14 cellular contexts compared by ENCODE assay signal in the genomic region with DNA sequence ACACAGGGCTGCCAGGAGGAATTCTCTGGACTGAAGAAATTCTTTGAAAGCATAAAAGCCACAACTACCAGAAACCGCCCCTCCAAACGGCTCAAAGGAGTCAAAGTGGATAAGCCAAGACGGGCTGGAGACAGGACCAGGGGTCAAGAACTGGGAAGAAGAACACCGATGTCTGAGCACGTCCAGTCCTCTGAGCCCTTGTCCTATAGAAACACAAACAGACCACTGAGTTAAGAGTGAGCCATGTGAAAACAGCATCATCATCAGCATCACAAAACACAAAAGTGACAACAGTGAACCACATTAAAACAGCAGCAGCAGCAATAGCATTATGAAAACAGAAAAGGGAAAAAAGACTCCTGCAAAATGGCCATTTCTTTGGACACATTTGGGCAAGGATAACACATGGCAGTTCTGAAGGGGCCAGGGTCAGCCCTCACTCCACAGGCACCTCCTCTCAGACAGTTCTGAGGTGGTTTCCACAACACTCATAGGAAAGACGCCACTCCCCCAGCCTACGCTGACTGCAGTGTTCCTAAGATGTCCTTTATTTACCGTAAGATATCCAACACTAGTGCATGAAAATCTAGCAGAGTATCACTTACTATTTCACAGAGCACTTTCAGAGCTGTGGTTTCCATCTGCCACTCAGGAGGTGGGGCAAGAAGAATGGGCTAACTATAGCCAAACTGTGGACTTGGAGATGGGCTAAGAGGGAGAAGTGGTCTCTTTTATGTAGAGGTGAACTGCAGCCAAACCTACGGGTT. TPM values are rescaled to one million over a fixed set of nuclear protein-coding genes. Genes with fewer than 3 reads are reported as not detected.
DNase-seq lines count a peak whose midpoint lies in the region; ATAC-seq lines count a peak whose summit lies in the region.
"Had no signal": no experiment of that assay in that cellular context is flagged by ENCODE, and none has a peak within 500 bp of the region (broad histone marks: within the 10 kb centered on the region; RNA-seq: fewer than 3 reads in every experiment).

No MANE protein-coding gene starts in this region.

- DNase-seq in CD4-positive, CD25-positive, alpha-beta regulatory T cell = no peak
- peak; percentile 45 for DNase-seq in Jurkat, Clone E6-1 (ENCODE audit: low read depth, low spot score)
- DNase-seq in activated T-helper 1 cell treated with anti-CD3 and anti-CD28 coated beads, Interleukin-12 subunit alpha, Interleukin-12 subunit beta, Interleukin-2, Interleukin-4 antibody, amounts not matched to agents 30 ng/mL and 10 ng/mL and 1 ng/mL, durations not matched to agents 14 hours and 24 hours and 36 hours (ENCODE audit: low spot score) = no peak
- DNase-seq in natural killer cell treated with Interleukin-12 subunit alpha and Interleukin-12 subunit beta and Interleukin-15 and Interleukin-18, amount 100 ng/mL, for 72 hours (ENCODE audit: low spot score) = no peak
- no peak for DNase-seq in NCI-H345 (lab: John Stamatoyannopoulos, UW)
- DNase-seq: AML-193, hypothalamus, KBM-7, NCI-H2171 treated with DMSO at 0.1 percent for 48 hours, ovary had no signal

- peaks cover 0 to 36% (median 26%) of the 10 kb centered on the region in 4 donors for H3K4me1 Mint-ChIP-seq in CD4-positive, CD25-positive, alpha-beta regulatory T cell
- H3K4me1 Mint-ChIP-seq in activated T-helper 1 cell treated with anti-CD3 and anti-CD28 coated beads, Interleukin-12 subunit alpha, Interleukin-12 subunit beta, Interleukin-2, Interleukin-4 antibody, amounts not matched to agents 30 ng/mL and 10 ng/mL and 1 ng/mL, durations not matched to agents 14 hours and 24 hours and 36 hours (ENCODE audit: low read depth) = peaks cover 85% of the 10 kb centered on the region
- peaks cover 88 to 95% of the 10 kb centered on the region in 2 donors for H3K4me1 Mint-ChIP-seq in natural killer cell treated with Interleukin-12 subunit alpha and Interleukin-12 subunit beta and Interleukin-15 and Interleukin-18, amount 100 ng/mL, for 72 hours (ENCODE audit: low read depth in 2 of 2)

- no peak overlapping the region for H3K4me3 ChIP-seq in CD4-positive, CD25-positive, alpha-beta regulatory T cell (ENCODE audit: low read depth, low read length)
- no peak overlapping the region for H3K4me3 ChIP-seq in Jurkat, Clone E6-1 (ENCODE audit: low read length)
- H3K4me3 ChIP-seq: ovary had no signal

- intact Hi-C loops in activated T-helper 1 cell treated with anti-CD3 and anti-CD28 coated beads, Interleukin-12 subunit alpha, Interleukin-12 subunit beta, Interleukin-2, Interleukin-4 antibody, amounts not matched to agents 30 ng/mL and 10 ng/mL and 1 ng/mL, durations not matched to agents 14 hours and 24 hours and 36 hours (cut with micrococcal nuclease) = loop anchor here (1.0 to 10.0 kb wide), 4 partner anchors 179 to 1251 kb away; a partner anchor contains a TSS

- peaks cover 23% of the 10 kb centered on the region for H3K4me1 ChIP-seq in CD4-positive, CD25-positive, alpha-beta regulatory T cell (ENCODE audit: control insufficient read depth, insufficient read depth, low read length, poor library complexity, severe bottlenecking)

- no peaks in the 10 kb centered on the region for H3K9me3 ChIP-seq in CD4-positive, CD25-positive, alpha-beta regulatory T cell (ENCODE audit: control insufficient read depth in 2 of 2, low read length in 2 of 2)
- H3K9me3 ChIP-seq: ovary had no signal

- ATAC-seq in CD4-positive, CD25-positive, alpha-beta regulatory T cell (ENCODE audit: low read depth in 2 of 2) = no peak
- peak; percentile 4 to 8 for ATAC-seq in natural killer cell treated with Interleukin-12 subunit alpha and Interleukin-12 subunit beta and Interleukin-15 and Interleukin-18, amount 100 ng/mL, for 72 hours
- ATAC-seq in HG02981 (IDR thresholded peaks at IDR 0.05; ENCODE audit: unreplicated experiment) = no peak
- no peak for ATAC-seq in GM21447 (IDR thresholded peaks at IDR 0.05; ENCODE audit: unreplicated experiment)
- ATAC-seq in HG02571 (IDR thresholded peaks at IDR 0.05; ENCODE audit: unreplicated experiment) = no peak

- no peaks in the 10 kb centered on the region for H3K27me3 ChIP-seq in CD4-positive, CD25-positive, alpha-beta regulatory T cell (ENCODE audit: control insufficient read depth, insufficient read depth, low read length)
- H3K27me3 ChIP-seq: ovary had no signal

- H3K27ac Mint-ChIP-seq in CD4-positive, CD25-positive, alpha-beta regulatory T cell = peak overlapping the region in 2 of 3 donors; percentile 20 to 52
- peak overlapping the region; percentile 65 for H3K27ac Mint-ChIP-seq in activated T-helper 1 cell treated with anti-CD3 and anti-CD28 coated beads, Interleukin-12 subunit alpha, Interleukin-12 subunit beta, Interleukin-2, Interleukin-4 antibody, amounts not matched to agents 30 ng/mL and 10 ng/mL and 1 ng/mL, durations not matched to agents 14 hours and 24 hours and 36 hours
- H3K27ac Mint-ChIP-seq in natural killer cell treated with Interleukin-12 subunit alpha and Interleukin-12 subunit beta and Interleukin-15 and Interleukin-18, amount 100 ng/mL, for 72 hours = peak overlapping the region; percentile 90 to 93

- no peak overlapping the region for H3K27ac ChIP-seq in CD4-positive, CD25-positive, alpha-beta regulatory T cell (ENCODE audit: insufficient read depth, low read length, poor library complexity, severe bottlenecking)
- H3K27ac ChIP-seq: ovary, RWPE1 had no signal

- H3K4me3 Mint-ChIP-seq in CD4-positive, CD25-positive, alpha-beta regulatory T cell = no peak overlapping the region
- peak overlapping the region; percentile 53 for H3K4me3 Mint-ChIP-seq in activated T-helper 1 cell treated with anti-CD3 and anti-CD28 coated beads, Interleukin-12 subunit alpha, Interleukin-12 subunit beta, Interleukin-2, Interleukin-4 antibody, amounts not matched to agents 30 ng/mL and 10 ng/mL and 1 ng/mL, durations not matched to agents 14 hours and 24 hours and 36 hours
- peak overlapping the region; percentile 78 for H3K4me3 Mint-ChIP-seq in natural killer cell treated with Interleukin-12 subunit alpha and Interleukin-12 subunit beta and Interleukin-15 and Interleukin-18, amount 100 ng/mL, for 72 hours

- H3K36me3 Mint-ChIP-seq in CD4-positive, CD25-positive, alpha-beta regulatory T cell = peaks cover 54% of the 10 kb centered on the region
- peaks cover 57% of the 10 kb centered on the region for H3K36me3 Mint-ChIP-seq in activated T-helper 1 cell treated with anti-CD3 and anti-CD28 coated beads, Interleukin-12 subunit alpha, Interleukin-12 subunit beta, Interleukin-2, Interleukin-4 antibody, amounts not matched to agents 30 ng/mL and 10 ng/mL and 1 ng/mL, durations not matched to agents 14 hours and 24 hours and 36 hours (ENCODE audit: low read depth)
- peaks cover 23% of the 10 kb centered on the region for H3K36me3 Mint-ChIP-seq in natural killer cell treated with Interleukin-12 subunit alpha and Interleukin-12 subunit beta and Interleukin-15 and Interleukin-18, amount 100 ng/mL, for 72 hours

- no peaks in the 10 kb centered on the region for H3K27me3 Mint-ChIP-seq in CD4-positive, CD25-positive, alpha-beta regulatory T cell
- H3K27me3 Mint-ChIP-seq in activated T-helper 1 cell treated with anti-CD3 and anti-CD28 coated beads, Interleukin-12 subunit alpha, Interleukin-12 subunit beta, Interleukin-2, Interleukin-4 antibody, amounts not matched to agents 30 ng/mL and 10 ng/mL and 1 ng/mL, durations not matched to agents 14 hours and 24 hours and 36 hours (ENCODE audit: insufficient read depth) = no peaks in the 10 kb centered on the region
- no peaks in the 10 kb centered on the region for H3K27me3 Mint-ChIP-seq in natural killer cell treated with Interleukin-12 subunit alpha and Interleukin-12 subunit beta and Interleukin-15 and Interleukin-18, amount 100 ng/mL, for 72 hours

- H3K9me3 Mint-ChIP-seq in CD4-positive, CD25-positive, alpha-beta regulatory T cell = no peaks in the 10 kb centered on the region
- H3K9me3 Mint-ChIP-seq in activated T-helper 1 cell treated with anti-CD3 and anti-CD28 coated beads, Interleukin-12 subunit alpha, Interleukin-12 subunit beta, Interleukin-2, Interleukin-4 antibody, amounts not matched to agents 30 ng/mL and 10 ng/mL and 1 ng/mL, durations not matched to agents 14 hours and 24 hours and 36 hours = no peaks in the 10 kb centered on the region
- no peaks in the 10 kb centered on the region for H3K9me3 Mint-ChIP-seq in natural killer cell treated with Interleukin-12 subunit alpha and Interleukin-12 subunit beta and Interleukin-15 and Interleukin-18, amount 100 ng/mL, for 72 hours

- peaks cover 83% of the 10 kb centered on the region for H3K36me3 ChIP-seq in CD4-positive, CD25-positive, alpha-beta regulatory T cell (ENCODE audit: control insufficient read depth, insufficient read depth, low read length)
- H3K36me3 ChIP-seq: ovary had no signal

RNA-seq across cellular contexts. Expression of a gene that starts 28.6 kb away (rescaled TPM):
- total RNA-seq in CD4-positive, CD25-positive, alpha-beta regulatory T cell = 8.9 TPM
- polyA plus RNA-seq in CD4-positive, CD25-positive, alpha-beta regulatory T cell = 10 to 100 TPM in 2 of 4 donors, 1 to 10 TPM in 2; 5.4 to 20.1 (median 11.3) TPM
- 33.5 TPM for polyA plus RNA-seq in Jurkat, Clone E6-1 (2012; ENCODE audit: insufficient read depth, insufficient read length)
- total RNA-seq in activated T-helper 1 cell treated with anti-CD3 and anti-CD28 coated beads, Interleukin-12 subunit alpha, Interleukin-12 subunit beta, Interleukin-2, Interleukin-4 antibody, amounts not matched to agents 30 ng/mL and 10 ng/mL and 1 ng/mL, durations not matched to agents 14 hours and 24 hours and 36 hours = 0.34 and 0.71 TPM in 2 replicates
- total RNA-seq in natural killer cell treated with Interleukin-12 subunit alpha and Interleukin-12 subunit beta and Interleukin-15 and Interleukin-18, amount 100 ng/mL, for 72 hours = 10 to 100 TPM; 14.2 to 19.0 TPM

Comparison
In these comparisons a context has a peak if more than half of its experiments do, and no peak if none do; other contexts are left out.
1. ATAC-seq: peak in natural killer cell treated with Interleukin-12 subunit alpha and Interleukin-12 subunit beta and Interleukin-15 and Interleukin-18, amount 100 ng/mL, for 72 hours (2 of 2); none in CD4-positive, CD25-positive, alpha-beta regulatory T cell (0 of 2), HG02981 (single experiment), GM21447 (single experiment) and HG02571 (single experiment).
2. H3K27ac Mint-ChIP-seq: peak in every context shown above with its lines; median percentile 92 in natural killer cell treated with Interleukin-12 subunit alpha and Interleukin-12 subunit beta and Interleukin-15 and Interleukin-18, amount 100 ng/mL, for 72 hours; 65 in activated T-helper 1 cell treated with anti-CD3 and anti-CD28 coated beads, Interleukin-12 subunit alpha, Interleukin-12 subunit beta, Interleukin-2, Interleukin-4 antibody, amounts not matched to agents 30 ng/mL and 10 ng/mL and 1 ng/mL, durations not matched to agents 14 hours and 24 hours and 36 hours; 36 in CD4-positive, CD25-positive, alpha-beta regulatory T cell.
3. H3K4me3 Mint-ChIP-seq: peak in activated T-helper 1 cell treated with anti-CD3 and anti-CD28 coated beads, Interleukin-12 subunit alpha, Interleukin-12 subunit beta, Interleukin-2, Interleukin-4 antibody, amounts not matched to agents 30 ng/mL and 10 ng/mL and 1 ng/mL, durations not matched to agents 14 hours and 24 hours and 36 hours (single experiment) and natural killer cell treated with Interleukin-12 subunit alpha and Interleukin-12 subunit beta and Interleukin-15 and Interleukin-18, amount 100 ng/mL, for 72 hours (single experiment); none in CD4-positive, CD25-positive, alpha-beta regulatory T cell (0 of 4).